6 cellular contexts compared by ENCODE assay signal in the genomic region with DNA sequence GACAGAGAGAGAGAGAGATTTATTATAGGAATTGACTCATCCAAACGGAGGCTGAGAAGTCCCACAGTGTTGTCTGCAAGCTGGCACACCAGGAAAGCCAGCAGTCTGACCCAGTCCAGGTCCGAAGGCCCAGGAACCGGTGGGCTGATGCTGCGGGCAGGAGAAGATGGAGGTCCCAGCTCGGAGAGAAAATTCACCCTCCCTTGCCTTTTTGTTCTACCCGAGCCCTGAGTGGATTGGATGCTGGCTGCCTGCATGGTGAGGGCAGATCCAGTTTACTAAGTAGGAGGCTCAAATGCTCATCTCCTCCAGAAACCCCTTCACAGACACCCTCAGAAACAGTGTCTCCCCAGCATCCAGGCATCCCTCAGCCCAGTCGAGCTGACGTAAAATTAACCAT.
"Had no signal": no experiment of that assay in that cellular context is flagged by ENCODE, and none has a peak within 500 bp of the region (broad histone marks: within the 10 kb centered on the region; RNA-seq: fewer than 3 reads in every experiment).

No MANE protein-coding gene starts in this region.

- H3K4me2 ChIP-seq: GM23338 had no signal

- FAIRE-seq: H1, H54, HTR-8/SVneo had no signal

- H3K4me3 ChIP-seq: GM23338 had no signal

- ATAC-seq: GM23338 had no signal

- H2AFZ ChIP-seq: GM23338 had no signal

- DNase-seq: H9, HCEC 1CT had no signal
